In the genomic region with DNA sequence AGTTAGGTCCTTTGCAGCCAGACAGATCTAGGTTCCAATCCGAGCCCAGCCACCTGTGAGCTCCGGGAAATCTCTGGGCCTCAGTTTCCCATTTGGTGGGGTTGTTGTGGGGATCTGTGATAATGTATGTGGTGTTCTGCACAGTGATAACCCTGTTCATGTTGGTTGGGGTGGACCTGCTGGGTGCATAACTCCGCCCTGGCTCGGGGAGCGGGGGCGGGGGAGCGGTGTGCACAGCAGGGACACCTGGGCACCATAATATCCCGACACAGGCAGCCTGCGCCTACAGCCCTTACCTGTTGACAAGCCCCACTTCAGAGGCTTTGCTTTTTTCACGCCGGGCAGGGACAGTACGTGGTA, we compare ENCODE assay signal across 8 cellular contexts. TPM values are rescaled to one million over a fixed set of nuclear protein-coding genes. Genes with fewer than 3 reads are reported as not detected.
DNase-seq lines count a peak whose midpoint lies in the region; ATAC-seq and TF ChIP-seq lines count a peak whose summit lies in the region.
"Had no signal": no experiment of that assay in that cellular context is flagged by ENCODE, and none has a peak within 500 bp of the region (broad histone marks: within the 10 kb centered on the region; RNA-seq: fewer than 3 reads in every experiment).

No MANE protein-coding gene starts in this region.

- H3K27ac ChIP-seq in esophagus squamous epithelium = no peak overlapping the region

- H3K36me3 Mint-ChIP-seq in progenitor cell of endocrine pancreas (ENCODE audit: insufficient read depth) = no peaks in the 10 kb centered on the region
- no peaks in the 10 kb centered on the region for H3K36me3 Mint-ChIP-seq in osteocyte (ENCODE audit: unreplicated experiment)

- H3K4me1 Mint-ChIP-seq in progenitor cell of endocrine pancreas (ENCODE audit: low read depth) (peaks cover 7% of the 10 kb centered on the region), osteocyte (ENCODE audit: unreplicated experiment) (peaks cover 9% of the 10 kb centered on the region)

- no peak for ATAC-seq in GM19351 (IDR thresholded peaks at IDR 0.05; ENCODE audit: unreplicated experiment)

- H3K9me3 Mint-ChIP-seq in progenitor cell of endocrine pancreas (ENCODE audit: low read depth) (no peaks in the 10 kb centered on the region), osteocyte (ENCODE audit: unreplicated experiment) (no peaks in the 10 kb centered on the region)

- DNase-seq in H7 (peak; percentile 69), NCI-H69 (lab: John Stamatoyannopoulos, UW) (peak; percentile 58), esophagus squamous epithelium (lab: John Stamatoyannopoulos, UW) (no peak), progenitor cell of endocrine pancreas (ENCODE audit: low spot score, unreplicated experiment) (no peak), osteocyte (ENCODE audit: extremely low spot score, unreplicated experiment) (no peak), AG08395 (ENCODE audit: low spot score) (no peak)
- DNase-seq: SHP77 treated with DMSO at 0.1 percent for 48 hours had no signal

- no peaks in the 10 kb centered on the region for H3K9me3 ChIP-seq in esophagus squamous epithelium

- H3K27ac Mint-ChIP-seq in progenitor cell of endocrine pancreas (no peak overlapping the region), osteocyte (ENCODE audit: unreplicated experiment) (no peak overlapping the region)

- WGBS in esophagus squamous epithelium, 2 donors = 28 to 41% methylated on average over 7 to 9 of the region's 12 CpGs

- intact Hi-C loops in esophagus squamous epithelium (cut with DNase I) = loop anchor here (10.0 kb wide), 1 partner anchor 305 kb away; a partner anchor contains a TSS

- H3K27me3 ChIP-seq in H7 (ENCODE audit: control insufficient read depth, insufficient read depth, low read length) (no peaks in the 10 kb centered on the region; the same call in 1 of the 2 replicates), esophagus squamous epithelium (peaks cover 0 to 54% (median 0%) of the 10 kb centered on the region in 4 donors)

- H3K27me3 Mint-ChIP-seq in progenitor cell of endocrine pancreas = peaks cover 42% of the 10 kb centered on the region
- H3K27me3 Mint-ChIP-seq in osteocyte (ENCODE audit: unreplicated experiment) = peaks cover 47% of the 10 kb centered on the region

- H3K4me3 ChIP-seq in H7 (ENCODE audit: insufficient read depth, low read depth, low read length) (peak overlapping the region; percentile 48), esophagus squamous epithelium (peak overlapping the region in 3 of 4 donors; percentile 38 to 61 (median 45))

- H3K4me3 Mint-ChIP-seq in progenitor cell of endocrine pancreas (ENCODE audit: low read depth) (peak overlapping the region; percentile 58), osteocyte (ENCODE audit: unreplicated experiment) (no peak overlapping the region)

- TF ChIP-seq CTCF in esophagus squamous epithelium (IDR thresholded peaks at IDR 0.05) (no peak), progenitor cell of endocrine pancreas (IDR thresholded peaks at IDR 0.05; ENCODE audit: unreplicated experiment) (no peak), osteocyte (IDR thresholded peaks at IDR 0.05) (no peak)

- H3K4me1 ChIP-seq in esophagus squamous epithelium = peaks cover 11 to 17% (median 15%) of the 10 kb centered on the region in 3 donors

- no peaks in the 10 kb centered on the region for H3K36me3 ChIP-seq in H7 (replicated peaks; ENCODE audit: control insufficient read depth, insufficient read depth, low read length)
- no peaks in the 10 kb centered on the region for H3K36me3 ChIP-seq in esophagus squamous epithelium

- no peak for TF ChIP-seq POLR2A in esophagus squamous epithelium (IDR thresholded peaks at IDR 0.05)

RNA-seq across cellular contexts. Expression of a gene that starts 48.0 kb away (rescaled TPM):
- 5.0 and 5.4 TPM in 2 replicates for total RNA-seq in H7 (2014; rRNA removed; shearing (Covaris generic))
- total RNA-seq in esophagus squamous epithelium = 10 to 100 TPM; 10.1 to 33.9 (median 20.3) TPM
- total RNA-seq in progenitor cell of endocrine pancreas = 1.7 and 2.2 TPM in 2 replicates
- total RNA-seq in osteocyte = 0.24 and 0.35 TPM in 2 replicates

Comparison
In these comparisons a context has a peak if more than half of its experiments do, and no peak if none do; other contexts are left out.
1. DNase-seq: peak in H7 (single experiment) and NCI-H69 (single experiment); none in esophagus squamous epithelium (single experiment), progenitor cell of endocrine pancreas (single experiment), osteocyte (single experiment) and AG08395 (single experiment).